In genomic region chr4:180057891-180058643, GRCh38 we compare ENCODE assay signal across 9 cellular contexts.
DNase-seq lines count a peak whose midpoint lies in the region; ATAC-seq, FAIRE-seq and TF ChIP-seq lines count a peak whose summit lies in the region.
"Had no signal": no experiment of that assay in that cellular context is flagged by ENCODE, and none has a peak within 500 bp of the region (broad histone marks: within the 10 kb centered on the region; RNA-seq: fewer than 3 reads in every experiment).

No MANE protein-coding gene starts in this region.

- H3K36me3 ChIP-seq in endothelial cell of umbilical vein (ENCODE audit: control insufficient read depth in 2 of 2, extremely low read depth in 1 of 2, insufficient read depth in 2 of 2, low read length in 2 of 2), result no peaks in the 10 kb centered on the region
- no peaks in the 10 kb centered on the region for H3K36me3 ChIP-seq in effector memory CD4-positive, alpha-beta T cell (ENCODE audit: control insufficient read depth, insufficient read depth, low read length)

- H3K9me1 ChIP-seq in endothelial cell of umbilical vein (replicated peaks; ENCODE audit: control insufficient read depth, extremely low read depth, insufficient read depth, low read length), result no peaks in the 10 kb centered on the region

- no peaks in the 10 kb centered on the region for H3K79me2 ChIP-seq in endothelial cell of umbilical vein (ENCODE audit: control insufficient read depth, insufficient read depth, low read length)

- no peak for TF ChIP-seq POLR2A in endothelial cell of umbilical vein (IDR thresholded peaks at IDR 0.05; ENCODE audit: low read depth, low read length)

- CTCF ChIA-PET in endothelial cell of umbilical vein (lab: Charles Lee), result no interaction called here

- POLR2A ChIA-PET in endothelial cell of umbilical vein (lab: Charles Lee), result no interaction called here

- no peak overlapping the region for H3K9ac ChIP-seq in endothelial cell of umbilical vein (replicated peaks; ENCODE audit: extremely low read depth, insufficient read depth, low read length)

- DNase-seq in GM12865 (ENCODE audit: low read depth) (peak; percentile 57), HFF-Myc (ENCODE audit: extremely low read depth, low read depth) (no peak), NOMO-1 treated with DMSO at 0.1 percent for 48 hours (lab: John Stamatoyannopoulos, UW; ENCODE audit: unreplicated experiment) (peak; percentile 43), endothelial cell of umbilical vein (ENCODE audit: low read depth, low spot score) (no peak), myocyte (ENCODE audit: low read depth) (peak; percentile 1), NCI-H1436 treated with DMSO at 0.1 percent for 48 hours (lab: John Stamatoyannopoulos, UW) (no peak)
- DNase-seq in effector memory CD4-positive, alpha-beta T cell, result no peak
- DNase-seq: T-cell had no signal

- intact Hi-C loops in endothelial cell of umbilical vein (cut with micrococcal nuclease), result no loop called here

- no peaks in the 10 kb centered on the region for H3K9me3 ChIP-seq in endothelial cell of umbilical vein (replicated peaks; ENCODE audit: control insufficient read depth, insufficient read depth, low read length)
- H3K9me3 ChIP-seq in effector memory CD4-positive, alpha-beta T cell (ENCODE audit: control insufficient read depth, low read length), result no peaks in the 10 kb centered on the region

- no peaks in the 10 kb centered on the region for H3K4me1 ChIP-seq in endothelial cell of umbilical vein (ENCODE audit: control insufficient read depth, extremely low read depth, insufficient read depth, low read length)
- H3K4me1 ChIP-seq in effector memory CD4-positive, alpha-beta T cell (ENCODE audit: control insufficient read depth, insufficient read depth, low read length, poor library complexity, severe bottlenecking), result no peaks in the 10 kb centered on the region

- peak overlapping the region; percentile 73 for H3K4me3 ChIP-seq in GM12865 (ENCODE audit: low read depth, low read length)
- H3K4me3 ChIP-seq in HFF-Myc (replicated peaks; ENCODE audit: low read depth, low read length), result peak overlapping the region; percentile 28
- peak overlapping the region in 1 of 3 experiments; percentile 16 for H3K4me3 ChIP-seq in endothelial cell of umbilical vein (replicated peaks in 1 of 3; ENCODE audit: insufficient read depth in 1 of 3, low read depth in 1 of 3, low read length in 3 of 3)
- no peak overlapping the region for H3K4me3 ChIP-seq in effector memory CD4-positive, alpha-beta T cell (ENCODE audit: insufficient read depth, low read depth, low read length, poor library complexity, severe bottlenecking)

- BruUV-seq in endothelial cell of umbilical vein (replicated peaks; lab: Mats Ljungman, UMichigan), result no TSS peak

- dilution Hi-C loops in endothelial cell of umbilical vein (cut with MboI; ENCODE audit: extremely low pct_ligation_motif_present, low sequenced_read_pairs), result no loop called here

- peak overlapping the region; percentile 36 for H3K4me2 ChIP-seq in endothelial cell of umbilical vein (ENCODE audit: insufficient read depth, low read length)

- H4K20me1 ChIP-seq in endothelial cell of umbilical vein (replicated peaks; ENCODE audit: control insufficient read depth, extremely low read depth, insufficient read depth, low read length), result no peaks in the 10 kb centered on the region

- H2AFZ ChIP-seq in endothelial cell of umbilical vein (ENCODE audit: low read depth, low read length), result peak overlapping the region; percentile 33

- FAIRE-seq in endothelial cell of umbilical vein (lab: Jason Lieb, UNC), result no peak

- no peak for ATAC-seq in GM18867 (IDR thresholded peaks at IDR 0.05; ENCODE audit: unreplicated experiment)

- peaks cover 12 to 30% of the 10 kb centered on the region in 2 experiments for H3K27me3 ChIP-seq in endothelial cell of umbilical vein (ENCODE audit: control insufficient read depth in 2 of 2, insufficient read depth in 2 of 2, low read length in 2 of 2)
- no peaks in the 10 kb centered on the region for H3K27me3 ChIP-seq in effector memory CD4-positive, alpha-beta T cell (replicated peaks; ENCODE audit: control insufficient read depth, insufficient read depth, low read length, poor library complexity, severe bottlenecking)

- TF ChIP-seq CTCF in GM12865 (IDR thresholded peaks at IDR 0.05; ENCODE audit: insufficient read depth, low read depth, low read length, missing control alignments), result no peak
- no peak for TF ChIP-seq CTCF in HFF-Myc (IDR thresholded peaks at IDR 0.05; ENCODE audit: low read depth, low read length, missing control alignments)
- TF ChIP-seq CTCF in endothelial cell of umbilical vein (IDR thresholded peaks at IDR 0.05; ENCODE audit: extremely low read depth in 1 of 2, insufficient read depth in 1 of 2, low read depth in 1 of 2, low read length in 2 of 2), result no peak

- H3K27ac ChIP-seq in endothelial cell of umbilical vein (ENCODE audit: insufficient read depth, low read depth, low read length), result no peak overlapping the region
- H3K27ac ChIP-seq in effector memory CD4-positive, alpha-beta T cell (ENCODE audit: insufficient read depth, low read length, poor library complexity, severe bottlenecking), result no peak overlapping the region

TF ChIP-seq in endothelial cell of umbilical vein, 7 proteins besides CTCF, POLR2A, EP300 and RAD21:
- peak; percentile 37 for TF ChIP-seq EZH2 (IDR thresholded peaks at IDR 0.05; ENCODE audit: borderline replicate concordance, low read depth, low read length, severe bottlenecking)
- no peak for TF ChIP-seq MYC (IDR thresholded peaks at IDR 0.05; ENCODE audit: low read depth, low read length)
- TF ChIP-seq MAX (IDR thresholded peaks at IDR 0.05; ENCODE audit: insufficient read depth, insufficient read length), result no peak
TF ChIP-seq in endothelial cell of umbilical vein: peak in this region for 1.

Comparison
In these comparisons a context has a peak if more than half of its experiments do, and no peak if none do; other contexts are left out.
1. DNase-seq: peak in GM12865 (single experiment), NOMO-1 treated with DMSO at 0.1 percent for 48 hours (single experiment) and myocyte (single experiment); none in HFF-Myc (single experiment), endothelial cell of umbilical vein (single experiment), NCI-H1436 treated with DMSO at 0.1 percent for 48 hours (single experiment) and effector memory CD4-positive, alpha-beta T cell (0 of 3).